ENCODE assay signal across 30 cellular contexts in the genomic region with DNA sequence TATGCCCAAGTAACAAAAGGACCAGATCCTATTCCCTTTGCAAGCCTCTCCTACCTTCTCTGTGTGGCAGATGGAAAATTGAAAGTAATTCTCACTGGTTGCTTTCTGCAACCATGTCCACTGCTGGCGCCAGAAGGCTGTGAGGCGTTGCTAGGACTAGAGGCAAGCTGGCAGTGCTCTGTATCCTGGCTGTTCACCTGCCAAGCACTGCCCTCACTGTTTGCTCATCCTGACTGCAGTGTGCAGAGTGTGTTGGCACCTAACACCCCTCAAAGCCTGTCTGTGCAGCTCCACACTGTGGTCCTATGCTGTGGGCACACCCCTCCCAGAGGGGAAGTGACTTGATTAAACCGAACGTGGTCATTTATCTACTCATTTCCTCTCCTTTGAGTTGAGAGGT.
"Had no signal": no experiment of that assay in that cellular context is flagged by ENCODE, and none has a peak within 500 bp of the region (broad histone marks: within the 10 kb centered on the region; RNA-seq: fewer than 3 reads in every experiment).

No MANE protein-coding gene starts in this region.

- ATAC-seq: activated CD4-positive, CD25-positive, alpha-beta regulatory T cell treated with anti-CD3 and anti-CD28 coated beads, Interleukin-2, amount 50 U/mL, for 24 hours; left ventricle myocardium superior; sciatic nerve; stimulated activated memory B cell treated with anti-CD40 and anti-IgM and Interleukin-4, amounts not matched to agents 10 μg/mL and 1 μg/mL and 100 μg/mL, for 72 hours had no signal

- DNase-seq: activated CD4-positive, alpha-beta T cell treated with anti-CD3 and anti-CD28 coated beads for 48 hours; activated CD4-positive, alpha-beta T cell treated with anti-CD3 and anti-CD28 coated beads, Interleukin-2, amount 50 U/mL, for 48 hours; activated CD8-positive, alpha-beta memory T cell treated with anti-CD3 and anti-CD28 coated beads, Interleukin-2, amount 50 U/mL, for 4 hours; activated gamma-delta T cell; activated naive CD4-positive, alpha-beta T cell treated with anti-CD3 and anti-CD28 coated beads, Interleukin-2, amount 50 U/mL, for 16 hours; activated T-cell treated with anti-CD3 and anti-CD28 coated beads, Interleukin-2, amount 50 U/mL, for 1 hour; amniotic stem cell; central memory CD4-positive, alpha-beta T cell; foreskin melanocyte; islet precursor cell; left ventricle myocardium superior; naive B cell; nephron progenitor cell; ovary; retina; stimulated activated CD4-positive, alpha-beta T cell treated with anti-CD3 and anti-CD28 coated beads, Interleukin-1b, Interleukin-23, amount 100 ng/mL, for 48 hours; stimulated activated CD4-positive, alpha-beta T cell treated with anti-CD3 and anti-CD28 coated beads, Interleukin-4, amount 100 ng/mL, for 4 hours; stimulated activated CD8-positive, alpha-beta memory T cell treated with anti-CD3 and anti-CD28 coated beads, Interleukin-4, amount 100 ng/mL, for 48 hours; stomach; T-helper 9 cell; thyroid gland; upper lobe of left lung; WERI-Rb-1 had no signal

- H3K27ac ChIP-seq: esophagus muscularis mucosa, hepatocyte, neutrophil, ovary, skin epidermis, stomach, thyroid gland, upper lobe of left lung, WERI-Rb-1 had no signal
